In genomic region chr6:134632982-134633940, GRCh38 we compare ENCODE assay signal across 8 cellular contexts.
DNase-seq lines count a peak whose midpoint lies in the region; TF ChIP-seq lines count a peak whose summit lies in the region.
"Not testable (repeated sequence)": the region's sequence is repeated elsewhere in the genome, so short reads cannot be mapped to it uniquely, and the experiment has no call there.

No MANE protein-coding gene starts in this region.

- not testable (repeated sequence) for TF ChIP-seq CTCF in dorsolateral prefrontal cortex (IDR thresholded peaks at IDR 0.05 in 54 of 56, conservative IDR thresholded peaks at IDR 0.05 in 2 of 56; ENCODE audit: low read depth in 1 of 56, partially characterized antibody in 56 of 56); osteoblast (IDR thresholded peaks at IDR 0.05; ENCODE audit: extremely low read depth, low read depth, low read length)

- H3K4me3 ChIP-seq in dorsolateral prefrontal cortex: not testable (repeated sequence)
- H3K4me3 ChIP-seq in osteoblast (ENCODE audit: insufficient read depth, low read length): peak overlapping the region; percentile 44

- not testable (repeated sequence) for H3K9me3 ChIP-seq in osteoblast (ENCODE audit: low read depth, low read length)

- peak overlapping the region; percentile 65 for H3K4me2 ChIP-seq in osteoblast (ENCODE audit: insufficient read depth, low read length)

- not testable (repeated sequence) for H3K36me3 ChIP-seq in osteoblast (ENCODE audit: insufficient read depth, low read length)

- not testable (repeated sequence) for H3K79me2 ChIP-seq in osteoblast (ENCODE audit: insufficient read depth, low read length)

- H3K4me1 ChIP-seq in osteoblast (ENCODE audit: insufficient read depth, low read length): not testable (repeated sequence)

- H3K27me3 ChIP-seq in dorsolateral prefrontal cortex; osteoblast (ENCODE audit: insufficient read depth, low read length): not testable (repeated sequence)

- intact Hi-C loops in dorsolateral prefrontal cortex (cut with DNase I): loop anchor here in 1 of 2 donors (5.0 kb wide), 1 partner anchor 66 kb away; no protein-coding TSS in a partner anchor

- H2AFZ ChIP-seq in osteoblast (ENCODE audit: low read length): peak overlapping the region; percentile 61

- H4K20me1 ChIP-seq in osteoblast (ENCODE audit: insufficient read depth, low read length): not testable (repeated sequence)

- peak overlapping the region in 45 of 59 donors; percentile 5 to 95 (median 87) for H3K27ac ChIP-seq in dorsolateral prefrontal cortex
- H3K27ac ChIP-seq in osteoblast (ENCODE audit: low read depth, low read length): not testable (repeated sequence)

- DNase-seq in AML-193 (lab: John Stamatoyannopoulos, UW) (peak; percentile 85 to 91), HT1080 (ENCODE audit: low read depth) (peak; percentile 15), SIG-M5 treated with dmso at 0.1 percent for 504 hours (lab: John Stamatoyannopoulos, UW; ENCODE audit: unreplicated experiment) (peak; percentile 66)
- DNase-seq in activated CD4-positive, alpha-beta T cell treated with anti-CD3 and anti-CD28 coated beads, Interleukin-2, amount 50 U/mL, for 48 hours: peak; percentile 27 to 39
- peak; percentile 70 for DNase-seq in activated effector memory CD4-positive, alpha-beta T cell treated with anti-CD3 and anti-CD28 coated beads, Interleukin-2, amount 50 U/mL, for 16 hours
- not testable (repeated sequence) for DNase-seq in dorsolateral prefrontal cortex; osteoblast (ENCODE audit: insufficient read length, low spot score, missing footprints)
- DNase-seq in stimulated activated CD8-positive, alpha-beta memory T cell treated with anti-CD3 and anti-CD28 coated beads, Interleukin-4, amount 100 ng/mL, for 48 hours: peak; percentile 55
